8 cellular contexts compared by ENCODE assay signal in genomic region chrX:47619486-47620302, GRCh38. TPM values are rescaled to one million over a fixed set of nuclear protein-coding genes. Genes with fewer than 3 reads are reported as not detected.
DNase-seq lines count a peak whose midpoint lies in the region; ATAC-seq and TF ChIP-seq lines count a peak whose summit lies in the region.

Gene SYN1 (minus strand): TSS chrX:47619857. CDS start chrX:47619728, 129 bp downstream.

- peak; percentile 96 for DNase-seq in D341Med (ENCODE audit: low spot score)
- DNase-seq in H4 (ENCODE audit: low spot score) = peak; percentile 57
- DNase-seq in NCI-H1417 (lab: John Stamatoyannopoulos, UW) = peak; percentile 67 to 93 (median 90)
- DNase-seq in T-helper 22 cell (ENCODE audit: low read depth) = peak; percentile 65
- DNase-seq in right cardiac atrium = peak; percentile 87 to 94 (median 93)
- peak; percentile 18 for DNase-seq in renal cortical epithelial cell (ENCODE audit: low read depth)
- peak; percentile 69 to 79 for DNase-seq in uterus

- 2% methylated on average over 88 of the region's 88 CpGs for WGBS in right cardiac atrium

- intact Hi-C loops in right cardiac atrium (cut with DNase I) (no loop called here), uterus (cut with DNase I; ENCODE audit: low total_unique reads) (no loop called here)

- no peaks in the 10 kb centered on the region for H3K36me3 ChIP-seq in uterus

- no peaks in the 10 kb centered on the region for H3K9me3 ChIP-seq in right cardiac atrium (ENCODE audit: control insufficient read depth, low read length)
- H3K9me3 ChIP-seq in uterus = no peaks in the 10 kb centered on the region

- TF ChIP-seq POLR2A in uterus (IDR thresholded peaks at IDR 0.05) = no peak

- H3K4me1 ChIP-seq in right cardiac atrium (ENCODE audit: control insufficient read depth, insufficient read depth, low read length) = no peaks in the 10 kb centered on the region
- H3K4me1 ChIP-seq in uterus = no peaks in the 10 kb centered on the region

- H3K27ac ChIP-seq in angular gyrus (ENCODE audit: low read depth, low read length) (peak within 1 kb of the TSS; percentile 82), right cardiac atrium (ENCODE audit: low read length) (no peak within 1 kb of the TSS), uterus (no peak within 1 kb of the TSS)

- peak in 3 of 4 experiments; percentile 37 to 59 (median 50) for TF ChIP-seq CTCF in uterus (IDR thresholded peaks at IDR 0.05)

- H3K4me3 ChIP-seq in right cardiac atrium (ENCODE audit: low read length) (peak within 1 kb of the TSS; percentile 25), uterus (no peak within 1 kb of the TSS)

- peak; percentile 92 to 94 for ATAC-seq in right cardiac atrium

- H3K27me3 ChIP-seq in right cardiac atrium (ENCODE audit: control insufficient read depth, insufficient read depth) (no peaks in the 10 kb centered on the region), uterus (no peaks in the 10 kb centered on the region)

RNA-seq across cellular contexts. Expression of gene SYN1, which starts in this region (rescaled TPM):
- not detected in 2 replicates for total RNA-seq in H4 (2014; rRNA removed; shearing (Covaris generic))
- total RNA-seq in right cardiac atrium = 10 to 100 TPM in 2 of 4 donors, 1 to 10 TPM in 2; 8.6 to 17.5 (median 13.0) TPM
- polyA plus RNA-seq in right cardiac atrium = 21.9 TPM
- 0.05 and 0.17 TPM in 2 replicates for total RNA-seq in renal cortical epithelial cell
- 1 to 10 TPM in 2 of 4 donors, not detected in 2; 1.2 to 1.5 TPM for total RNA-seq in uterus

Comparison
In these comparisons a context has a peak if more than half of its experiments do, and no peak if none do; other contexts are left out.
1. Peak in DNase-seq in H4; RNA of the gene not detected or under 1 TPM.
2. Peak in DNase-seq in renal cortical epithelial cell; RNA of the gene not detected or under 1 TPM.
3. DNase-seq: peak in every context shown above with its lines; median percentile 96 in D341Med; 93 in right cardiac atrium; 90 in NCI-H1417; 74 in uterus; 65 in T-helper 22 cell; 57 in H4; 18 in renal cortical epithelial cell.